In the genomic region with DNA sequence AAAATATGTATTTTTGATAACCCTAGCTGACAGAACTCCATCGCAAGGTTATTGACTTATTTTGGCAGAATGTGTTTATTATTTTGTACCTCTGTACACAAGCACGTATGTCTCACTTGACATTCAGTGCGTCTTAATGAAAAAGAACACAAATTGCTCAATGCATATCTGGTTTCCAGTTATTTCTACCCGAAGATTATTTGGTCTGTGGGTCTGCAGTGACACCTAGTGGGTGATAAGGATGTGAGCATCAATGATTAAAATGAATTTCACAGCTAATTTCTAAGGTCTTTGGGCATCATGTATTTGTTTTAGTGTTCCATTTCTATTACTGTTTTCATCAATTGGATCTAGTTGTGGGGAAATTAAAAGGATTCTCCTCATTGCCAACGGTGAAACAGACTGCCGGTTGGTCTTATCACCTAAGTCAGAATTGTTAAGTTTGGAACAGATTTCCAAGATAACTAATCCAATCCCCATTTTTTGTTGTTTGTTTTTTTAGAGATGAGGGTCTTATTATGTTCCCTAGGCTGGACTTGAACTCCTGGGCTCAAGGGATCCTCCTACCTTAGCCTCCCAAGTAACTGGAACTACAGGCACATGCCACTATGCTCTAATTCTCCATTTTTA, we compare ENCODE assay signal across 7 cellular contexts. TPM values are rescaled to one million over a fixed set of nuclear protein-coding genes. Genes with fewer than 3 reads are reported as not detected.
A peak's percentile ranks its signal among the peaks of the same experiment; 100 is the strongest.
DNase-seq lines count a peak whose midpoint lies in the region; ATAC-seq, FAIRE-seq and TF ChIP-seq lines count a peak whose summit lies in the region.

No MANE protein-coding gene starts in this region.

- TF ChIP-seq CTCF in brain (conservative IDR thresholded peaks at IDR 0.05), result peak; percentile 83 to 90

- ATAC-seq in GM18873 (IDR thresholded peaks at IDR 0.05; ENCODE audit: low FRiP score, unreplicated experiment), result no peak

- peak; percentile 96 for FAIRE-seq in islet of Langerhans (lab: Jason Lieb, UNC)

- no peaks in the 10 kb centered on the region for H3K9me3 Mint-ChIP-seq in brain

- peaks cover 6% of the 10 kb centered on the region for H3K4me1 Mint-ChIP-seq in brain

- peak; percentile 40 for DNase-seq in GM04504 (ENCODE audit: low read depth)
- DNase-seq in LoVo (ENCODE audit: low spot score), result peak; percentile 45
- DNase-seq in SK-N-DZ (ENCODE audit: low spot score), result peak; percentile 65
- DNase-seq in stimulated activated CD4-positive, alpha-beta T cell treated with anti-CD3 and anti-CD28 coated beads, Interleukin-4, amount 100 ng/mL, for 48 hours (ENCODE audit: low read depth in 2 of 2), result peak; percentile 13 to 24

- H3K27ac Mint-ChIP-seq in brain, result peak overlapping the region in 4 of 5 experiments; percentile 0 to 39 (median 14)

- H3K27me3 Mint-ChIP-seq in brain, result no peaks in the 10 kb centered on the region

- peaks cover 17% of the 10 kb centered on the region for H3K36me3 Mint-ChIP-seq in brain

- H3K4me3 Mint-ChIP-seq in brain, result no peak overlapping the region

RNA-seq across cellular contexts. Expression of gene DDX20, which starts 13.9 kb away (rescaled TPM):
- polyA plus RNA-seq in SK-N-DZ (2014; cell fraction: cytosol; rRNA removed), result 21.3 and 24.3 TPM in 2 replicates
- 40.4 and 50.3 TPM in 2 replicates for polyA plus RNA-seq in SK-N-DZ (2014; cell fraction: nucleus; rRNA removed)
- 3.9 TPM for polyA plus RNA-seq in brain (ENCODE audit: insufficient read depth, low read depth, low replicate concordance)

RNA-seq across cellular contexts. Expression of gene INKA2, which starts 30.4 kb away (rescaled TPM):
- 14.0 TPM in 2 replicates for polyA plus RNA-seq in SK-N-DZ (2014; cell fraction: cytosol; rRNA removed)
- 9.7 and 10.8 TPM in 2 replicates for polyA plus RNA-seq in SK-N-DZ (2014; cell fraction: nucleus; rRNA removed)
- 20.5 TPM for polyA plus RNA-seq in brain (ENCODE audit: insufficient read depth, low read depth, low replicate concordance)
